ENCODE assay signal across 1 cellular context in genomic region chr2:32777714-32778113, GRCh38.
TF ChIP-seq lines count a peak whose summit lies in the region.

No MANE protein-coding gene starts in this region.

TF ChIP-seq in HepG2, 621 proteins besides CTCF, POLR2A, EP300 and RAD21 (continued from another document):
- no peak for TF ChIP-seq SP4 (CRISPR knock-in tag; IDR thresholded peaks at IDR 0.05)
- no peak for TF ChIP-seq ZNF275 (CRISPR knock-in tag; IDR thresholded peaks at IDR 0.05; ENCODE audit: borderline replicate concordance)
- TF ChIP-seq ZNF574 (CRISPR knock-in tag; IDR thresholded peaks at IDR 0.05), result no peak
- TF ChIP-seq HMGA1 (CRISPR knock-in tag; conservative IDR thresholded peaks at IDR 0.05), result no peak
- no peak for TF ChIP-seq HNRNPLL (IDR thresholded peaks at IDR 0.05; ENCODE audit: low read depth, low read length, poor library complexity, severe bottlenecking)
- TF ChIP-seq GTF2F1 (IDR thresholded peaks at IDR 0.05; ENCODE audit: low read length), result no peak
- no peak for TF ChIP-seq ZNF761 (CRISPR knock-in tag; conservative IDR thresholded peaks at IDR 0.05)
- no peak for TF ChIP-seq ZNF30 (CRISPR knock-in tag; IDR thresholded peaks at IDR 0.05)
- TF ChIP-seq ZNF780A (CRISPR knock-in tag; IDR thresholded peaks at IDR 0.05), result no peak
- no peak for TF ChIP-seq ZNF431 (CRISPR knock-in tag; IDR thresholded peaks at IDR 0.05; ENCODE audit: borderline replicate concordance, low read depth)
- no peak for TF ChIP-seq RCOR2 (CRISPR knock-in tag; IDR thresholded peaks at IDR 0.05)
- no peak for TF ChIP-seq ZNF660 (CRISPR knock-in tag; IDR thresholded peaks at IDR 0.05; ENCODE audit: borderline replicate concordance, low read depth)
- TF ChIP-seq LBX2 (CRISPR knock-in tag; IDR thresholded peaks at IDR 0.05; ENCODE audit: borderline replicate concordance), result no peak
- TF ChIP-seq SRSF1 (optimal IDR thresholded peaks at IDR 0.05; ENCODE audit: low read depth, low read length), result no peak
- no peak for TF ChIP-seq ZNF841 (CRISPR knock-in tag; IDR thresholded peaks at IDR 0.05; ENCODE audit: borderline replicate concordance)
- no peak for TF ChIP-seq ZNF24 (IDR thresholded peaks at IDR 0.05)
- TF ChIP-seq ZMYM4 (CRISPR knock-in tag; IDR thresholded peaks at IDR 0.05), result 0 out of 2 replicates have a peak, but pooled peaks have one; percentile 43
- TF ChIP-seq ARNT2 (CRISPR knock-in tag; IDR thresholded peaks at IDR 0.05; ENCODE audit: low read depth), result no peak
- no peak for TF ChIP-seq ATF5 (CRISPR knock-in tag; IDR thresholded peaks at IDR 0.05; ENCODE audit: low read depth)
- TF ChIP-seq TFAP4 (IDR thresholded peaks at IDR 0.05; ENCODE audit: borderline replicate concordance, low read depth), result no peak
- no peak for TF ChIP-seq ZNF687 (CRISPR knock-in tag; IDR thresholded peaks at IDR 0.05)
